Comparison of ENCODE assay signal across 12 cellular contexts in the genomic region with DNA sequence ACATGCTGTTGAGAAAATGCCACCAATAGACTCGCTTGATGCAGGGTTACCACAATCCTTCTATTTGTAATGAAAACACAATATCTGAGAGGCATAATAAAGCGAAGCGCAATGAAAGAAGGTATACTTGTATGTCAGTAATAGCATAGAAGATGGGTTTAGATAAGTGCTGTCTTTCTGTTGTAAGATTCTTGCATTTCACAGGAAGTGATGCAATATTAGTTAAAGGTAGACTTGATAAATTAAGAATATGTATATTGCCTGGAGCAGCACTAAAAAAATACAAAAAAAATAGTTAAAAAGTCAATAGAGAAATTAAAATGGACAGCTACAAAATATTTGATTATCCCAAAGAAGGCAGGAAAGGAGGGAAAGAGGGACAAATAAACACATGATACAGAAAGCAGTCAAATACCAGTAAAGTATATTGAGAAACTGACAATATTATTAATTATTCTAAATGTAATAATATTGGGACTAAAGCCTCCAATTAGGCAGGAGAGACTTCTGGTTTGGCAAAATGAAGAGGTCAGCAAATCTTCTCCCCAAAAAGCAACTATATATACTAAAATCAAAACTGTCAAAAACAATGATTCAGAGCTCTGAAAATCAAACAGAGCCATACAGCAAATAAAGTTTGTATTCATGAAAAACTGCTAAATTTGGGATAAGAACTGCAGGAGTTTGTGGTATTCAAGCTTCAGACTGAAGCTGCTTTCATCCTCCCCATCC. TPM values are rescaled to one million over a fixed set of nuclear protein-coding genes. Genes with fewer than 3 reads are reported as not detected.
"Had no signal": no experiment of that assay in that cellular context is flagged by ENCODE, and none has a peak within 500 bp of the region (broad histone marks: within the 10 kb centered on the region; RNA-seq: fewer than 3 reads in every experiment).

No MANE protein-coding gene starts in this region.

- H3K9me3 ChIP-seq: HAP-1 had no signal

- ATAC-seq: GM23338, HCT116 had no signal

- H3K27ac ChIP-seq: GM23248 had no signal

- H3K27ac Mint-ChIP-seq: GM23338, H9, HFFc6 had no signal

- H3K4me3 Mint-ChIP-seq: GM23338, H9, HFFc6 had no signal

- H3K4me3 ChIP-seq: GM23248, GM23338, HAP-1 had no signal

- H3K9me3 Mint-ChIP-seq: GM23338, H9, HFFc6 had no signal

- H3K4me1 Mint-ChIP-seq: GM23338 had no signal

- H2AFZ ChIP-seq: GM23248, GM23338 had no signal

- H3K36me3 ChIP-seq: HAP-1 had no signal

- DNase-seq: GM23248, GOT3, H7, H9, HCEC 1CT, HFFc6 had no signal

- H3K9ac ChIP-seq: GM23248 had no signal

- H3K4me2 ChIP-seq: GM23338 had no signal

- H3K4me1 ChIP-seq: HAP-1 had no signal

- FAIRE-seq: H1, H54 had no signal

RNA-seq across cellular contexts. Expression of gene LRRC55, which starts 46.6 kb away (rescaled TPM):
- total RNA-seq: GM23248, H4, HFFc6 had no signal
- polyA plus RNA-seq: GM23248 had no signal
